ENCODE assay signal across 19 cellular contexts in the genomic region with DNA sequence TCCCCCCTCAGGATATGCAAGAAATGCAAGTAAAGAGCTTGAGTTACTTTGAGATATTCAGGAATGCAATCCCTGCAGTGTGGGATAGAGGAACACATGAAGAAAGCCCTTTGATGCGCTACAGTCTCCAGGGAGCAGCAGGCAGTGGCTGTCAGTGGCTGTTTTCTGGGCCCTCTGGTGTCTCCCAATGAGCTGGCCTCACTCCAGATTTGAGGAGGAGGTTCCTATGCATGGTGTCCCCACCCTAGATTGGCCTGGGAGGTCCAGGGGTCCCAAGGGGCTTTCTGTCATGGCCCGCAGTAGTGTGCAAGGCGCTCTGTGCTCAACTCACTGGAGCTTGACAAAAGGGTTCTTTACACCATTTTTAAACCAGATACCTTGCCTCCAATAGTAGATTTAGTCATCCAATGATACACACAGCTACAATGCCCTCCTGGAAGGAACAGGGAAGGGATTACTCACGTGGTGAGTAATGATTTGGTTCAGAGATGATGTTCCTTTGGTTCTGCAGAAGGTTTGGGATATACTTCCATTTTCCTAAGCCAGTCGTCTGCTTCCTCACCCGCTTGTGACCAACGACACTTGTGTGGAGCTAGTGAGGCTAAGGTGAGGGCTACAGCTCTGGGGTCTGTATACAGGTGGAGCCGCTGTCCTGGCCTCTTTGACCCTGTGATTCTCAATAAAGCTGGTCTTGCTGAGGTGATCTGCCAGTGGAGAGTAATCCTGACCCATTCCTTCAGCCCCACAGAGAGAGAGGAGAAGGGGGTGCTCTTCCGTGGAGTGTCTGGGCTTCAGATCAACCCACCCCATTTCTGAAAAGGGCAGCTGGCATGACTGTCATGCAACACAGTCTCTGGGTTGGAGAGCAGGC. TPM values are rescaled to one million over a fixed set of nuclear protein-coding genes. Genes with fewer than 3 reads are reported as not detected.
A peak's percentile ranks its signal among the peaks of the same experiment; 100 is the strongest.
DNase-seq lines count a peak whose midpoint lies in the region; ATAC-seq and TF ChIP-seq lines count a peak whose summit lies in the region.
"Had no signal": no experiment of that assay in that cellular context is flagged by ENCODE, and none has a peak within 500 bp of the region (broad histone marks: within the 10 kb centered on the region; RNA-seq: fewer than 3 reads in every experiment).

No MANE protein-coding gene starts in this region.

- H3K36me3 Mint-ChIP-seq in HFFc6 (ENCODE audit: low read depth): peaks cover 4% of the 10 kb centered on the region; the same call in 1 of the 2 replicates
- peaks cover 52% of the 10 kb centered on the region for H3K36me3 Mint-ChIP-seq in activated CD8-positive, alpha-beta memory T cell treated with anti-CD3 and anti-CD28 coated beads, Interleukin-2, amount 10 ng/mL, durations not matched to agents 7 days and 5 days
- H3K36me3 Mint-ChIP-seq: naive thymus-derived CD8-positive, alpha-beta T cell had no signal

- DNase-seq in AG08396 (ENCODE audit: low spot score) (peak; percentile 80), HFFc6 (peak; percentile 49), glomerular visceral epithelial cell (ENCODE audit: extremely low spot score) (peak; percentile 58), midbrain (lab: John Stamatoyannopoulos, UW) (no peak), NOMO-1 treated with DMSO at 0.1 percent for 48 hours (lab: John Stamatoyannopoulos, UW; ENCODE audit: unreplicated experiment) (no peak), islet precursor cell (no peak)
- DNase-seq in activated CD8-positive, alpha-beta memory T cell treated with anti-CD3 and anti-CD28 coated beads, Interleukin-2, amount 10 ng/mL, durations not matched to agents 7 days and 5 days: peak; percentile 35
- DNase-seq: activated CD4-positive, CD25-positive, alpha-beta regulatory T cell; activated naive CD4-positive, alpha-beta T cell treated with Interleukin-2 at 50 U/mL for 16 hours; DMS 273 treated with DMSO at 0.1 percent for 48 hours; esophagus squamous epithelium; MM.1S; naive thymus-derived CD8-positive, alpha-beta T cell; NCI-H2029; NCI-H524; Peyer's patch; stimulated activated CD4-positive, alpha-beta T cell treated with anti-CD3 and anti-CD28 coated beads, Interleukin-15, amount 100 ng/mL, for 24 hours; stomach had no signal

- CTCF ChIA-PET in activated CD8-positive, alpha-beta memory T cell treated with anti-CD3 and anti-CD28 coated beads, Interleukin-2, amount 10 ng/mL, durations not matched to agents 7 days and 5 days (lab: Charles Lee): interaction anchor here (0.6 to 9.9 kb wide), 8 partner anchors 9 to 134 kb away, joined by 3 to 109 read pairs (median 3); no protein-coding TSS in a partner anchor

- peaks cover 11% of the 10 kb centered on the region for H3K27me3 Mint-ChIP-seq in HFFc6 (ENCODE audit: insufficient read depth)
- no peaks in the 10 kb centered on the region for H3K27me3 Mint-ChIP-seq in activated CD8-positive, alpha-beta memory T cell treated with anti-CD3 and anti-CD28 coated beads, Interleukin-2, amount 10 ng/mL, durations not matched to agents 7 days and 5 days

- peaks cover 7% of the 10 kb centered on the region for H3K4me1 Mint-ChIP-seq in HFFc6 (ENCODE audit: low read depth)
- peaks cover 53% of the 10 kb centered on the region for H3K4me1 Mint-ChIP-seq in activated CD8-positive, alpha-beta memory T cell treated with anti-CD3 and anti-CD28 coated beads, Interleukin-2, amount 10 ng/mL, durations not matched to agents 7 days and 5 days

- H3K9me3 Mint-ChIP-seq in HFFc6: no peaks in the 10 kb centered on the region
- no peaks in the 10 kb centered on the region for H3K9me3 Mint-ChIP-seq in activated CD8-positive, alpha-beta memory T cell treated with anti-CD3 and anti-CD28 coated beads, Interleukin-2, amount 10 ng/mL, durations not matched to agents 7 days and 5 days (ENCODE audit: low read depth)
- H3K9me3 Mint-ChIP-seq: naive thymus-derived CD8-positive, alpha-beta T cell had no signal

- no peak for TF ChIP-seq CTCF in HFFc6 (IDR thresholded peaks at IDR 0.05)

- no peak for ATAC-seq in activated CD8-positive, alpha-beta memory T cell treated with anti-CD3 and anti-CD28 coated beads, Interleukin-2, amount 10 ng/mL, durations not matched to agents 7 days and 5 days
- no peak for ATAC-seq in GM19328 (IDR thresholded peaks at IDR 0.05; ENCODE audit: unreplicated experiment)
- ATAC-seq: naive thymus-derived CD8-positive, alpha-beta T cell had no signal

- no peak overlapping the region for H3K4me3 Mint-ChIP-seq in HFFc6
- H3K4me3 Mint-ChIP-seq in activated CD8-positive, alpha-beta memory T cell treated with anti-CD3 and anti-CD28 coated beads, Interleukin-2, amount 10 ng/mL, durations not matched to agents 7 days and 5 days: no peak overlapping the region
- H3K4me3 Mint-ChIP-seq: naive thymus-derived CD8-positive, alpha-beta T cell had no signal

- no peak overlapping the region for H3K27ac Mint-ChIP-seq in HFFc6
- H3K27ac Mint-ChIP-seq in activated CD8-positive, alpha-beta memory T cell treated with anti-CD3 and anti-CD28 coated beads, Interleukin-2, amount 10 ng/mL, durations not matched to agents 7 days and 5 days: peak overlapping the region; percentile 29

RNA-seq across cellular contexts. Expression of a gene that starts 6.6 kb away (rescaled TPM):
- total RNA-seq in HFFc6 (2021; fragmentation: NEBNext Ultra II Directional; extraction: Animal tissue kit (Norgen Biotek cat#: 25700)): 1 to 10 TPM in 5 of 6 experiments, under 1 TPM in 1; 0.89 to 1.7 (median 1.4) TPM
- total RNA-seq in activated CD8-positive, alpha-beta memory T cell treated with anti-CD3 and anti-CD28 coated beads, Interleukin-2, amount 10 ng/mL, durations not matched to agents 7 days and 5 days: 100 to 1,000 TPM; 109 to 130 TPM

Comparison
In these comparisons a context has a peak if more than half of its experiments do, and no peak if none do; other contexts are left out.
1. DNase-seq: peak in AG08396 (single experiment), HFFc6 (single experiment), activated CD8-positive, alpha-beta memory T cell treated with anti-CD3 and anti-CD28 coated beads, Interleukin-2, amount 10 ng/mL, durations not matched to agents 7 days and 5 days (single experiment) and glomerular visceral epithelial cell (single experiment); none in midbrain (single experiment), NOMO-1 treated with DMSO at 0.1 percent for 48 hours (single experiment) and islet precursor cell (single experiment).
2. RNA of a gene that starts 6.6 kb away (total RNA-seq): 109 to 130 TPM in activated CD8-positive, alpha-beta memory T cell treated with anti-CD3 and anti-CD28 coated beads, Interleukin-2, amount 10 ng/mL, durations not matched to agents 7 days and 5 days; 0.89 to 1.7 TPM in HFFc6; every median in the first group is over 10 times any median in the second.